21 cellular contexts compared by ENCODE assay signal in genomic region chr6:49692534-49692933, GRCh38. TPM values are rescaled to one million over a fixed set of nuclear protein-coding genes. Genes with fewer than 3 reads are reported as not detected.
DNase-seq lines count a peak whose midpoint lies in the region; ATAC-seq, FAIRE-seq and TF ChIP-seq lines count a peak whose summit lies in the region.
"Had no signal": no experiment of that assay in that cellular context is flagged by ENCODE, and none has a peak within 500 bp of the region (broad histone marks: within the 10 kb centered on the region; RNA-seq: fewer than 3 reads in every experiment).

No MANE protein-coding gene starts in this region.

- H3K27me3 Mint-ChIP-seq in Calu3 (ENCODE audit: unreplicated experiment), result no peaks in the 10 kb centered on the region
- H3K27me3 Mint-ChIP-seq in naive thymus-derived CD4-positive, alpha-beta T cell, result no peaks in the 10 kb centered on the region
- H3K27me3 Mint-ChIP-seq: CD4-positive, alpha-beta T cell had no signal

- intact Hi-C loops in Calu3 (cut with micrococcal nuclease; ENCODE audit: unreplicated experiment), result loop anchor here (5.0 kb wide), 1 partner anchor 50 kb away; the partner anchor contains the start of gene CRISP3
- intact Hi-C loops in naive thymus-derived CD4-positive, alpha-beta T cell (cut with micrococcal nuclease), result no loop called here

- H3K4me3 Mint-ChIP-seq in Calu3 (ENCODE audit: low read depth, unreplicated experiment), result no peak overlapping the region
- H3K4me3 Mint-ChIP-seq in naive thymus-derived CD4-positive, alpha-beta T cell, result no peak overlapping the region
- H3K4me3 Mint-ChIP-seq: CD4-positive, alpha-beta T cell; H9 had no signal

- no peak overlapping the region for H3K4me2 ChIP-seq in A549

- no peak for TF ChIP-seq RAD21 in A549 (conservative IDR thresholded peaks at IDR 0.05 in 1 of 2, IDR thresholded peaks at IDR 0.05 in 1 of 2)

- H3K27ac Mint-ChIP-seq in Calu3 (ENCODE audit: unreplicated experiment), result peak overlapping the region; percentile 28
- H3K27ac Mint-ChIP-seq in naive thymus-derived CD4-positive, alpha-beta T cell, result no peak overlapping the region
- H3K27ac Mint-ChIP-seq: CD4-positive, alpha-beta T cell; H9 had no signal

- H3K27ac ChIP-seq in A549, result no peak overlapping the region
- H3K27ac ChIP-seq in naive thymus-derived CD4-positive, alpha-beta T cell (ENCODE audit: low read depth, low read length), result no peak overlapping the region
- H3K27ac ChIP-seq: C4-2B had no signal

- no peak for TF ChIP-seq POLR2A in A549 (IDR thresholded peaks at IDR 0.05; ENCODE audit: low read length)

- no peak for ATAC-seq in A549
- ATAC-seq in naive thymus-derived CD4-positive, alpha-beta T cell, result no peak
- ATAC-seq: GM12878 had no signal

- H3K36me3 Mint-ChIP-seq in Calu3 (ENCODE audit: insufficient read depth, unreplicated experiment), result no peaks in the 10 kb centered on the region
- no peaks in the 10 kb centered on the region for H3K36me3 Mint-ChIP-seq in naive thymus-derived CD4-positive, alpha-beta T cell

- POLR2A ChIA-PET in A549 (lab: Yijun Ruan, JAX), result no interaction called here
- POLR2A ChIA-PET in naive thymus-derived CD4-positive, alpha-beta T cell (lab: Charles Lee), result no interaction called here

- CTCF ChIA-PET in A549 (lab: Yijun Ruan, JAX) (no interaction called here), Calu3 (lab: Charles Lee) (interaction anchor here (1.2 to 1.3 kb wide), 2 partner anchors 16 to 157 kb away, joined by 3 read pairs; no protein-coding TSS in a partner anchor)
- CTCF ChIA-PET in naive thymus-derived CD4-positive, alpha-beta T cell (lab: Charles Lee), result no interaction called here

- DNase-seq in A549 (ENCODE audit: low read depth in 1 of 2, low spot score in 1 of 2) (no peak), Calu3 (no peak), amniotic epithelial cell (ENCODE audit: low read depth) (peak; percentile 5), iris pigment epithelial cell (ENCODE audit: low read depth) (peak; percentile 4), epidermal melanocyte (ENCODE audit: insufficient read length, low spot score) (no peak)
- DNase-seq in naive thymus-derived CD4-positive, alpha-beta T cell, result no peak
- no peak for DNase-seq in activated CD4-positive, CD25-positive, alpha-beta regulatory T cell (lab: John Stamatoyannopoulos, UW)
- DNase-seq: AML-193; Caco-2; CD4-positive, alpha-beta T cell; DMS53; DND-41; EL; H9 had no signal

- no TSS peak for BruUV-seq in Calu3 (replicated peaks; lab: Mats Ljungman, UMichigan)

- TF ChIP-seq CTCF in A549 (IDR thresholded peaks at IDR 0.05), result no peak
- no peak for TF ChIP-seq CTCF in Calu3 (IDR thresholded peaks at IDR 0.05; ENCODE audit: unreplicated experiment)

- no peaks in the 10 kb centered on the region for H3K4me1 ChIP-seq in A549
- no peaks in the 10 kb centered on the region for H3K4me1 ChIP-seq in naive thymus-derived CD4-positive, alpha-beta T cell (ENCODE audit: control insufficient read depth in 2 of 2, insufficient read depth in 2 of 2, low read length in 2 of 2)
- H3K4me1 ChIP-seq: Caco-2 had no signal

- no peaks in the 10 kb centered on the region for H3K36me3 ChIP-seq in naive thymus-derived CD4-positive, alpha-beta T cell (ENCODE audit: control insufficient read depth in 2 of 3, insufficient read depth in 3 of 3, low read length in 3 of 3)

- no peak overlapping the region for H3K4me3 ChIP-seq in A549
- no peak overlapping the region for H3K4me3 ChIP-seq in naive thymus-derived CD4-positive, alpha-beta T cell (ENCODE audit: low read length)
- H3K4me3 ChIP-seq: GM12878 had no signal

- no peak for FAIRE-seq in A549 (lab: Jason Lieb, UNC)
- FAIRE-seq: GM12878, GM19239, H1, HTR-8/SVneo had no signal

- WGBS in A549 (ENCODE audit: missing lambda C conversion rate), result 30% methylated on average over 2 of the region's 2 CpGs

- no peaks in the 10 kb centered on the region for H3K9me3 ChIP-seq in A549
- H3K9me3 ChIP-seq in naive thymus-derived CD4-positive, alpha-beta T cell (ENCODE audit: control insufficient read depth in 2 of 3, low read length in 3 of 3), result peaks cover 0 to 10% (median 0%) of the 10 kb centered on the region in 3 experiments

- no peak for TF ChIP-seq EP300 in A549 (IDR thresholded peaks at IDR 0.05)

- H3K4me1 Mint-ChIP-seq in Calu3 (ENCODE audit: low read depth, unreplicated experiment), result peaks cover 11% of the 10 kb centered on the region
- no peaks in the 10 kb centered on the region for H3K4me1 Mint-ChIP-seq in naive thymus-derived CD4-positive, alpha-beta T cell

- H3K27me3 ChIP-seq in naive thymus-derived CD4-positive, alpha-beta T cell (ENCODE audit: control insufficient read depth in 2 of 2, insufficient read depth in 2 of 2, low read length in 2 of 2), result peaks cover 0 to 3% of the 10 kb centered on the region in 2 donors

- no peaks in the 10 kb centered on the region for H3K9me3 Mint-ChIP-seq in Calu3 (ENCODE audit: low read depth, unreplicated experiment)
- H3K9me3 Mint-ChIP-seq in naive thymus-derived CD4-positive, alpha-beta T cell, result peaks cover 0 to 30% (median 12%) of the 10 kb centered on the region in 11 donors

TF ChIP-seq in A549, 52 proteins besides CTCF, POLR2A, EP300 and RAD21:
- TF ChIP-seq CEBPB (IDR thresholded peaks at IDR 0.05) (peak; percentile 21 to 32; a peak in 1 of 4 replicates), POLR2AphosphoS2 (conservative IDR thresholded peaks at IDR 0.05; ENCODE audit: low read length) (no peak), ELK1 (IDR thresholded peaks at IDR 0.05; ENCODE audit: low read depth, low read length) (no peak)

RNA-seq across cellular contexts. Expression of gene CRISP2, which starts 20.8 kb away (rescaled TPM):
- not detected in 2 replicates for polyA plus RNA-seq in A549 (2011; rRNA removed)
- polyA plus RNA-seq in A549 (2012; cell fraction: cytosol; rRNA removed), result not detected in 2 replicates
- polyA plus RNA-seq in A549 (2012; cell fraction: nucleus; rRNA removed), result not detected in 2 replicates
- polyA plus RNA-seq in A549 (2017; fragmentation: RNase III; extraction: RNeasy Plus Mini Kit Qiagen cat#74134 plus additional on column Dnase treatment), result not detected in 3 replicates
- not detected in 2 replicates for polyA minus RNA-seq in A549 (2011; rRNA and poly(A)+ RNA removed)
- not detected in 2 replicates for total RNA-seq in Calu3 (2022)
- total RNA-seq in naive thymus-derived CD4-positive, alpha-beta T cell, result not detected
- not detected for polyA plus RNA-seq in naive thymus-derived CD4-positive, alpha-beta T cell
- total RNA-seq: Caco-2; CD4-positive, alpha-beta T cell; G401; GM12878; H1; H9 had no signal
- polyA plus RNA-seq: BJ, GM12878 had no signal

RNA-seq across cellular contexts. Expression of gene CRISP3, which starts 51.7 kb away (rescaled TPM):
- polyA plus RNA-seq in A549 (2011; rRNA removed) (0.03 and 0.17 TPM in 2 replicates), A549 (2017; fragmentation: RNase III; extraction: RNeasy Plus Mini Kit Qiagen cat#74134 plus additional on column Dnase treatment) (not detected in 3 replicates)
- not detected in 2 replicates for polyA plus RNA-seq in A549 (2012; cell fraction: cytosol; rRNA removed)
- not detected in 2 replicates for polyA plus RNA-seq in A549 (2012; cell fraction: nucleus; rRNA removed)
- not detected in 2 replicates for polyA minus RNA-seq in A549 (2011; rRNA and poly(A)+ RNA removed)
- total RNA-seq in Calu3 (2022), result 1.5 and 7.0 TPM in 2 replicates
- not detected for total RNA-seq in naive thymus-derived CD4-positive, alpha-beta T cell
- not detected for polyA plus RNA-seq in naive thymus-derived CD4-positive, alpha-beta T cell
- total RNA-seq: Caco-2; CD4-positive, alpha-beta T cell; G401; GM12878; H1; H9 had no signal
- polyA plus RNA-seq: BJ, GM12878, H1 had no signal

RNA-seq across cellular contexts. Expression of gene RHAG, which starts 55.9 kb away (rescaled TPM):
- polyA plus RNA-seq in A549 (2011; rRNA removed) (0.05 and 0.11 TPM in 2 replicates), A549 (2017; fragmentation: RNase III; extraction: RNeasy Plus Mini Kit Qiagen cat#74134 plus additional on column Dnase treatment) (0.10 TPM in 1 of 3 replicates, not detected in the others)
- 0.01 and 0.04 TPM in 2 replicates for polyA plus RNA-seq in A549 (2012; cell fraction: cytosol; rRNA removed)
- not detected in 2 replicates for polyA plus RNA-seq in A549 (2012; cell fraction: nucleus; rRNA removed)
- not detected in 2 replicates for polyA minus RNA-seq in A549 (2011; rRNA and poly(A)+ RNA removed)
- not detected in 2 replicates for total RNA-seq in Calu3 (2022)
- total RNA-seq in naive thymus-derived CD4-positive, alpha-beta T cell, result not detected
- not detected for polyA plus RNA-seq in naive thymus-derived CD4-positive, alpha-beta T cell
- total RNA-seq: Caco-2; CD4-positive, alpha-beta T cell; G401; H1; H9 had no signal
- polyA plus RNA-seq: BJ, H1 had no signal

Comparison
In these comparisons a context has a peak if more than half of its experiments do, and no peak if none do; other contexts are left out.
1. DNase-seq: peak in amniotic epithelial cell (single experiment) and iris pigment epithelial cell (single experiment); none in A549 (0 of 2), Calu3 (single experiment), naive thymus-derived CD4-positive, alpha-beta T cell (0 of 9), activated CD4-positive, CD25-positive, alpha-beta regulatory T cell (0 of 4) and epidermal melanocyte (single experiment).